ENCODE assay signal across 10 cellular contexts in the genomic region with DNA sequence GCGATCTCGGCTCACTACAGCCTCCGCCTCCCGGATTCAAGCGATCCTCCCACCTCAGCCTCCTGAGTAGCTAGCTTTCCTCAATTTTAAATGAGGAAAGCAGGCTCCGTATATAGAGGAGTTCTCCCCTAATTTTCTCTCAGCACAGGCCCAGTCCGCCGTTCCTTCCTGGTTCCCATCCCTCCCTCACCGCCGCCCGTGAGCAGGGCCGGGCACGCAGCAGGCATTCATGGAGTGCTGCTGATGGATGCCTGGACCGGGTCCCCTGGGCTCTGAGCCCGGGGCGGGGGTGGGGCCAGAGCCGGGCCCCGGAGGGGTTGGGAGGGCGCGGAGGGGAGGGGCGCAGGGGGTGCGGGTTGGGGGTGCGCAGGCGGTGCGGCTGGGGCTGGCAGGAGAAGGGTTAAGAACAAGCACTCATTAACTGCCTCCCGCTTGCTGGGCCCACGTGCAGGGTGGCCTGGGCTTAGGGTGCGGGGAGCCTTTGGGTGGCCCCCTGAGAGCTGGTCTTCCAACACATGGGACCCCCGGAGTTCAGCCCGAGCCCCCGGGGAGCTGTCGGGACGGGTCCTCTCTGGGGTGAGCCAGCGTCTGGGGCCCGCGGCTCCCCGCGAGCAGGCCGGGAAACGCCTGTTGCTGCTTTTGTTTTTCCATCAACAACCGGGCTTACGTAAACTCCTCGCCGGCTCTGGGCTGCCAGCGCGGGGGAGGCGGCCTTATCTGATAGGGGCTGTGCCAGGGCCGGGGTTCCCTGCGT. TPM values are rescaled to one million over a fixed set of nuclear protein-coding genes. Genes with fewer than 3 reads are reported as not detected.
DNase-seq lines count a peak whose midpoint lies in the region; ATAC-seq and TF ChIP-seq lines count a peak whose summit lies in the region.
"Had no signal": no experiment of that assay in that cellular context is flagged by ENCODE, and none has a peak within 500 bp of the region (broad histone marks: within the 10 kb centered on the region; RNA-seq: fewer than 3 reads in every experiment).

No MANE protein-coding gene starts in this region.

- peak overlapping the region; percentile 41 for H3K4me3 ChIP-seq in fibroblast of villous mesenchyme (ENCODE audit: low read depth, low read length)

- H3K36me3 ChIP-seq in ES-I3 (ENCODE audit: insufficient read depth, low read length), result no peaks in the 10 kb centered on the region

- CTCF ChIA-PET in RWPE1 (lab: Yijun Ruan, JAX), result interaction anchor here (0.6 kb wide), 1 partner anchor 13 kb away, joined by 3 read pairs; no protein-coding TSS in a partner anchor

- H3K4me1 ChIP-seq in ES-I3 (ENCODE audit: insufficient read depth, low read length), result no peaks in the 10 kb centered on the region

- ATAC-seq in HG02798 (IDR thresholded peaks at IDR 0.05; ENCODE audit: poor library complexity, unreplicated experiment) (no peak), HG02678 (IDR thresholded peaks at IDR 0.05; ENCODE audit: unreplicated experiment) (no peak), GM19023 (IDR thresholded peaks at IDR 0.05; ENCODE audit: unreplicated experiment) (no peak)

- peak overlapping the region; percentile 73 for H3K27ac ChIP-seq in RWPE1

- TF ChIP-seq CTCF in RWPE1 (conservative IDR thresholded peaks at IDR 0.05; ENCODE audit: low read depth), result no peak
- TF ChIP-seq CTCF in fibroblast of villous mesenchyme (IDR thresholded peaks at IDR 0.05; ENCODE audit: insufficient read depth, low read depth, low read length), result no peak

- peak overlapping the region; percentile 62; the same call in 1 of the 2 replicates for H3K9ac ChIP-seq in ES-I3 (ENCODE audit: low read depth, low read length)

- DNase-seq in RWPE1 (ENCODE audit: low spot score) (peak; percentile 71), fibroblast of villous mesenchyme (ENCODE audit: low read depth) (peak; percentile 77), pulmonary artery endothelial cell (ENCODE audit: low read depth, low spot score) (peak; percentile 17), activated T-cell treated with anti-CD3 and anti-CD28 coated beads for 4 hours (no peak)
- DNase-seq: kidney glomerular epithelial cell had no signal

- H3K9me3 ChIP-seq in ES-I3 (ENCODE audit: control insufficient read depth, insufficient read depth, low read length), result no peaks in the 10 kb centered on the region

- POLR2A ChIA-PET in RWPE1 (lab: Yijun Ruan, JAX; ENCODE audit: low non-redundant PET), result interaction anchor here (0.6 kb wide), 1 partner anchor 125 kb away, joined by 3 read pairs; no protein-coding TSS in a partner anchor

RNA-seq across cellular contexts. Expression of a gene that starts 33.7 kb away (rescaled TPM):
- total RNA-seq in fibroblast of villous mesenchyme (not detected in 2 replicates), pulmonary artery endothelial cell (not detected in 2 replicates)
- total RNA-seq: T-helper 2 cell treated with Interferon-gamma antibody and Interleukin-4, amounts not matched to agents 100 ng/mL and 5 ng/mL, for 36 hours had no signal
